Comparison of ENCODE assay signal across 30 cellular contexts in the genomic region with DNA sequence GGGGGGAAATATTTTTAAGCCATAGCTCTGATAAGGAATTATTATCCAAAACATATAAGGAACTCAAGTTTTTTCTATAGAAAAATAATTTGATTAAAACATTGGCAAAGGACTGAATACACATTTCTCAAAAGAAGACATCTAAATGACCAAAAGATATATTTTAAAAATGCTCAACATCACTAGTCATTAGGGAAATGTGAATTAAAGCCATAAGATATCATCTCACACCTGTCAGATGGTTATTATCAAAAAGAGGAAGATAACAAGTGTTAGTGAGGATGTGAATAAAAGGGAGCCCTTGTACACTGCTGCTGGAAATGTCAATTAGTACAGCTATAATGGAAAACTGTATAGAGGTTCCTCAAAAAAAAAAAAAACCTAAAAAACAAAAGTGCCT.
"Had no signal": no experiment of that assay in that cellular context is flagged by ENCODE, and none has a peak within 500 bp of the region (broad histone marks: within the 10 kb centered on the region; RNA-seq: fewer than 3 reads in every experiment).

No MANE protein-coding gene starts in this region.

- H3K36me3 ChIP-seq: ascending aorta, cardiac muscle cell, colonic mucosa had no signal

- H3K9me3 ChIP-seq: ascending aorta, colonic mucosa had no signal

- DNase-seq: activated CD4-positive, alpha-beta memory T cell treated with anti-CD3 and anti-CD28 coated beads, Interleukin-2, amount 10 ng/mL, durations not matched to agents 7 days and 5 days; activated CD4-positive, alpha-beta T cell treated with anti-CD3 and anti-CD28 coated beads for 1 hour; activated CD4-positive, alpha-beta T cell treated with anti-CD3 and anti-CD28 coated beads for 36 hours; activated CD4-positive, alpha-beta T cell treated with anti-CD3 and anti-CD28 coated beads for 48 hours; activated CD4-positive, alpha-beta T cell treated with anti-CD3 and anti-CD28 coated beads, Interleukin-2, amount 10 ng/mL, durations not matched to agents 7 days and 5 days; activated CD4-positive, alpha-beta T cell treated with anti-CD3 and anti-CD28 coated beads, Interleukin-2, amount 50 U/mL, for 48 hours; activated CD4-positive, CD25-positive, alpha-beta regulatory T cell; activated CD8-positive, alpha-beta memory T cell treated with anti-CD3 and anti-CD28 coated beads for 24 hours; activated CD8-positive, alpha-beta memory T cell treated with anti-CD3 and anti-CD28 coated beads, Interleukin-2, amount 10 ng/mL, durations not matched to agents 7 days and 5 days; activated CD8-positive, alpha-beta memory T cell treated with anti-CD3 and anti-CD28 coated beads, Interleukin-2, amount 50 U/mL, for 48 hours; activated CD8-positive, alpha-beta T cell treated with anti-CD3 and anti-CD28 coated beads, Interleukin-2, amount 10 ng/mL, durations not matched to agents 7 days and 5 days; activated effector memory CD4-positive, alpha-beta T cell treated with Interleukin-2 at 50 U/mL for 16 hours; activated gamma-delta T cell; activated naive CD4-positive, alpha-beta T cell treated with anti-CD3 and anti-CD28 coated beads, Interleukin-2, amount 10 ng/mL, durations not matched to agents 7 days and 5 days; activated naive CD4-positive, alpha-beta T cell treated with Interleukin-2 at 50 U/mL for 16 hours; activated naive CD8-positive, alpha-beta T cell treated with anti-CD3 and anti-CD28 coated beads, Interleukin-2, amount 10 ng/mL, durations not matched to agents 7 days and 5 days; activated naive CD8-positive, alpha-beta T cell treated with anti-CD3 and anti-CD28 coated beads, Interleukin-2, amount 50 U/mL, for 24 hours; activated T-cell treated with anti-CD3 and anti-CD28 coated beads, Interleukin-2, amount 50 U/mL, for 24 hours; activated T-cell treated with anti-CD3 and anti-CD28 coated beads, Interleukin-2, amount 50 U/mL, for 48 hours; amygdala; anterior cingulate cortex; caudate nucleus; cerebellar nuclear complex; colonic mucosa; T-helper 2 cell; T-helper 9 cell had no signal

- H3K27me3 ChIP-seq: ascending aorta, cardiac muscle cell, colonic mucosa had no signal

- H3K4me1 ChIP-seq: ascending aorta, colonic mucosa had no signal

- H3K4me3 ChIP-seq: ascending aorta, cardiac muscle cell, colonic mucosa had no signal

- ATAC-seq: activated CD4-positive, alpha-beta T cell treated with anti-CD3 and anti-CD28 coated beads for 36 hours; activated CD4-positive, CD25-positive, alpha-beta regulatory T cell treated with anti-CD3 and anti-CD28 coated beads, Interleukin-2, amount 50 U/mL, for 24 hours; activated CD8-positive, alpha-beta memory T cell treated with anti-CD3 and anti-CD28 coated beads, Interleukin-2, amount 10 ng/mL, durations not matched to agents 7 days and 5 days; activated CD8-positive, alpha-beta T cell treated with anti-CD3 and anti-CD28 coated beads, Interleukin-2, amount 10 ng/mL, durations not matched to agents 7 days and 5 days; activated naive CD8-positive, alpha-beta T cell treated with anti-CD3 and anti-CD28 coated beads, Interleukin-2, amount 50 U/mL, for 24 hours; WTC11 had no signal
